ENCODE assay signal across 20 cellular contexts in genomic region chr9:16519001-16519400, GRCh38.
"Had no signal": no experiment of that assay in that cellular context is flagged by ENCODE, and none has a peak within 500 bp of the region (broad histone marks: within the 10 kb centered on the region; RNA-seq: fewer than 3 reads in every experiment).

No MANE protein-coding gene starts in this region.

- H3K27ac Mint-ChIP-seq: activated B cell treated with CpG ODN at 0.5 μM for 24 hours; activated CD8-positive, alpha-beta T cell treated with anti-CD3 and anti-CD28 coated beads for 36 hours; activated naive CD8-positive, alpha-beta T cell treated with anti-CD3 and anti-CD28 coated beads for 36 hours; activated T-helper 17 cell treated with anti-CD3 and anti-CD28 coated beads, Interleukin-2, amount 50 U/mL, for 72 hours; dendritic cell treated with granulocyte-macrophage colony-stimulating factor and Interleukin-4, amounts not matched to agents 40 ng/mL and 50 ng/mL, for 4 days; stimulated activated naive B cell treated with anti-CD40 and anti-IgM and Interleukin-4, amounts not matched to agents 10 μg/mL and 1 μg/mL and 100 μg/mL, for 72 hours; T-helper 2 cell treated with Interferon-gamma antibody and Interleukin-4, amounts not matched to agents 5 μg/mL and 100 μg/mL, for 36 hours had no signal

- H3K4me1 Mint-ChIP-seq: activated B cell treated with CpG ODN at 0.5 μM for 24 hours; activated naive CD8-positive, alpha-beta T cell treated with anti-CD3 and anti-CD28 coated beads for 36 hours; activated T-helper 17 cell treated with anti-CD3 and anti-CD28 coated beads, Interleukin-2, amount 50 U/mL, for 72 hours; stimulated activated naive B cell treated with anti-CD40 and anti-IgM and Interleukin-4, amounts not matched to agents 10 μg/mL and 1 μg/mL and 100 μg/mL, for 72 hours had no signal

- H3K36me3 Mint-ChIP-seq: activated naive CD8-positive, alpha-beta T cell treated with anti-CD3 and anti-CD28 coated beads for 36 hours; stimulated activated naive B cell treated with anti-CD40 and anti-IgM and Interleukin-4, amounts not matched to agents 10 μg/mL and 1 μg/mL and 100 μg/mL, for 72 hours had no signal

- H3K4me2 ChIP-seq: hepatocyte had no signal

- H3K9me3 Mint-ChIP-seq: activated B cell treated with CpG ODN at 0.5 μM for 24 hours; activated CD8-positive, alpha-beta T cell treated with anti-CD3 and anti-CD28 coated beads for 36 hours; activated naive CD8-positive, alpha-beta T cell treated with anti-CD3 and anti-CD28 coated beads for 36 hours; dendritic cell treated with granulocyte-macrophage colony-stimulating factor and Interleukin-4, amounts not matched to agents 40 ng/mL and 50 ng/mL, for 4 days had no signal

- H3K27me3 Mint-ChIP-seq: activated T-helper 17 cell treated with anti-CD3 and anti-CD28 coated beads, Interleukin-2, amount 50 U/mL, for 72 hours; dendritic cell treated with granulocyte-macrophage colony-stimulating factor and Interleukin-4, amounts not matched to agents 40 ng/mL and 50 ng/mL, for 4 days; stimulated activated naive B cell treated with anti-CD40 and anti-IgM and Interleukin-4, amounts not matched to agents 10 μg/mL and 1 μg/mL and 100 μg/mL, for 72 hours had no signal

- DNase-seq: activated B cell treated with CpG ODN at 0.5 μM for 24 hours; activated CD4-positive, alpha-beta T cell treated with anti-CD3 and anti-CD28 coated beads for 48 hours; activated CD8-positive, alpha-beta T cell treated with anti-CD3 and anti-CD28 coated beads for 36 hours; activated naive CD4-positive, alpha-beta T cell; activated naive CD8-positive, alpha-beta T cell treated with anti-CD3 and anti-CD28 coated beads for 36 hours; activated T-cell treated with anti-CD3 and anti-CD28 coated beads, Interleukin-2, amount 50 U/mL, for 1 hour; amniotic stem cell; effector CD8-positive, alpha-beta T cell; esophagus squamous epithelium; left ventricle myocardium inferior; mammary epithelial cell; ovary; stimulated activated naive B cell treated with anti-CD40 and anti-IgM and Interleukin-4, amounts not matched to agents 10 μg/mL and 1 μg/mL and 100 μg/mL, for 72 hours; thyroid gland had no signal

- H3K79me2 ChIP-seq: hepatocyte had no signal

- H3K4me3 Mint-ChIP-seq: activated B cell treated with CpG ODN at 0.5 μM for 24 hours; activated CD8-positive, alpha-beta T cell treated with anti-CD3 and anti-CD28 coated beads for 36 hours; activated naive CD8-positive, alpha-beta T cell treated with anti-CD3 and anti-CD28 coated beads for 36 hours; activated T-helper 17 cell treated with anti-CD3 and anti-CD28 coated beads, Interleukin-2, amount 50 U/mL, for 72 hours; dendritic cell treated with granulocyte-macrophage colony-stimulating factor and Interleukin-4, amounts not matched to agents 40 ng/mL and 50 ng/mL, for 4 days; stimulated activated naive B cell treated with anti-CD40 and anti-IgM and Interleukin-4, amounts not matched to agents 10 μg/mL and 1 μg/mL and 100 μg/mL, for 72 hours; T-helper 2 cell treated with Interferon-gamma antibody and Interleukin-4, amounts not matched to agents 5 μg/mL and 100 μg/mL, for 36 hours had no signal

- H3K4me3 ChIP-seq: cardiac muscle cell, esophagus squamous epithelium, hepatocyte, left ventricle myocardium inferior, ovary, thyroid gland had no signal

- H3K27me3 ChIP-seq: cardiac muscle cell, esophagus squamous epithelium, hepatocyte, ovary, thyroid gland had no signal

- H3K9me3 ChIP-seq: esophagus squamous epithelium, left ventricle myocardium inferior, ovary, thyroid gland had no signal

- H3K36me3 ChIP-seq: cardiac muscle cell, esophagus squamous epithelium, left ventricle myocardium inferior, ovary, thyroid gland had no signal

- H3K27ac ChIP-seq: cardiac muscle cell, esophagus squamous epithelium, hepatocyte, left ventricle myocardium inferior, thyroid gland had no signal

- ATAC-seq: activated CD8-positive, alpha-beta T cell treated with anti-CD3 and anti-CD28 coated beads for 36 hours; activated T-helper 17 cell treated with anti-CD3 and anti-CD28 coated beads, Interleukin-2, amount 50 U/mL, for 72 hours; sciatic nerve; stimulated activated naive B cell treated with anti-CD40 and anti-IgM and Interleukin-4, amounts not matched to agents 10 μg/mL and 1 μg/mL and 100 μg/mL, for 72 hours had no signal
